Comparison of ENCODE assay signal across 1 cellular context in the genomic region with DNA sequence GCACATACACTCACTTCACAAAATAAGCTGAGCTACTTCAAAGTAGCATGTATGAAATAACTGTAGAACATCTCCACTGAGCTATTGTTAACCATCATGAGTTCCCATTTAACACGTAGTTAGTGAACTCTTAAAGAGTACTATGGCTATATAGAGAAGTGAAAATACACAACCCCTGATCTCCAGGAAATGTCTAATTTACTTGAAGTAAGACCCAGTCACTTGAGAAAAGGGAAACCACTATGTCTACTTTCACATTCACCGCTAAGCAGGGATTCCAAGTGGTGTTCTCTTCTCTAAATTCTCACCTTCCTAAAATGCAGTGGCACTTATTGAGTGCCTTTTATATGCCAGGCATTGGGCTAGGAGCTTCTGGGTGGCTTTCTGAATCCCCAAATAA.
TF ChIP-seq lines count a peak whose summit lies in the region.

No MANE protein-coding gene starts in this region.

TF ChIP-seq in GM23338, 12 proteins besides CTCF, POLR2A, EP300 and RAD21 (continued from another document):
- TF ChIP-seq, protein P1, sequence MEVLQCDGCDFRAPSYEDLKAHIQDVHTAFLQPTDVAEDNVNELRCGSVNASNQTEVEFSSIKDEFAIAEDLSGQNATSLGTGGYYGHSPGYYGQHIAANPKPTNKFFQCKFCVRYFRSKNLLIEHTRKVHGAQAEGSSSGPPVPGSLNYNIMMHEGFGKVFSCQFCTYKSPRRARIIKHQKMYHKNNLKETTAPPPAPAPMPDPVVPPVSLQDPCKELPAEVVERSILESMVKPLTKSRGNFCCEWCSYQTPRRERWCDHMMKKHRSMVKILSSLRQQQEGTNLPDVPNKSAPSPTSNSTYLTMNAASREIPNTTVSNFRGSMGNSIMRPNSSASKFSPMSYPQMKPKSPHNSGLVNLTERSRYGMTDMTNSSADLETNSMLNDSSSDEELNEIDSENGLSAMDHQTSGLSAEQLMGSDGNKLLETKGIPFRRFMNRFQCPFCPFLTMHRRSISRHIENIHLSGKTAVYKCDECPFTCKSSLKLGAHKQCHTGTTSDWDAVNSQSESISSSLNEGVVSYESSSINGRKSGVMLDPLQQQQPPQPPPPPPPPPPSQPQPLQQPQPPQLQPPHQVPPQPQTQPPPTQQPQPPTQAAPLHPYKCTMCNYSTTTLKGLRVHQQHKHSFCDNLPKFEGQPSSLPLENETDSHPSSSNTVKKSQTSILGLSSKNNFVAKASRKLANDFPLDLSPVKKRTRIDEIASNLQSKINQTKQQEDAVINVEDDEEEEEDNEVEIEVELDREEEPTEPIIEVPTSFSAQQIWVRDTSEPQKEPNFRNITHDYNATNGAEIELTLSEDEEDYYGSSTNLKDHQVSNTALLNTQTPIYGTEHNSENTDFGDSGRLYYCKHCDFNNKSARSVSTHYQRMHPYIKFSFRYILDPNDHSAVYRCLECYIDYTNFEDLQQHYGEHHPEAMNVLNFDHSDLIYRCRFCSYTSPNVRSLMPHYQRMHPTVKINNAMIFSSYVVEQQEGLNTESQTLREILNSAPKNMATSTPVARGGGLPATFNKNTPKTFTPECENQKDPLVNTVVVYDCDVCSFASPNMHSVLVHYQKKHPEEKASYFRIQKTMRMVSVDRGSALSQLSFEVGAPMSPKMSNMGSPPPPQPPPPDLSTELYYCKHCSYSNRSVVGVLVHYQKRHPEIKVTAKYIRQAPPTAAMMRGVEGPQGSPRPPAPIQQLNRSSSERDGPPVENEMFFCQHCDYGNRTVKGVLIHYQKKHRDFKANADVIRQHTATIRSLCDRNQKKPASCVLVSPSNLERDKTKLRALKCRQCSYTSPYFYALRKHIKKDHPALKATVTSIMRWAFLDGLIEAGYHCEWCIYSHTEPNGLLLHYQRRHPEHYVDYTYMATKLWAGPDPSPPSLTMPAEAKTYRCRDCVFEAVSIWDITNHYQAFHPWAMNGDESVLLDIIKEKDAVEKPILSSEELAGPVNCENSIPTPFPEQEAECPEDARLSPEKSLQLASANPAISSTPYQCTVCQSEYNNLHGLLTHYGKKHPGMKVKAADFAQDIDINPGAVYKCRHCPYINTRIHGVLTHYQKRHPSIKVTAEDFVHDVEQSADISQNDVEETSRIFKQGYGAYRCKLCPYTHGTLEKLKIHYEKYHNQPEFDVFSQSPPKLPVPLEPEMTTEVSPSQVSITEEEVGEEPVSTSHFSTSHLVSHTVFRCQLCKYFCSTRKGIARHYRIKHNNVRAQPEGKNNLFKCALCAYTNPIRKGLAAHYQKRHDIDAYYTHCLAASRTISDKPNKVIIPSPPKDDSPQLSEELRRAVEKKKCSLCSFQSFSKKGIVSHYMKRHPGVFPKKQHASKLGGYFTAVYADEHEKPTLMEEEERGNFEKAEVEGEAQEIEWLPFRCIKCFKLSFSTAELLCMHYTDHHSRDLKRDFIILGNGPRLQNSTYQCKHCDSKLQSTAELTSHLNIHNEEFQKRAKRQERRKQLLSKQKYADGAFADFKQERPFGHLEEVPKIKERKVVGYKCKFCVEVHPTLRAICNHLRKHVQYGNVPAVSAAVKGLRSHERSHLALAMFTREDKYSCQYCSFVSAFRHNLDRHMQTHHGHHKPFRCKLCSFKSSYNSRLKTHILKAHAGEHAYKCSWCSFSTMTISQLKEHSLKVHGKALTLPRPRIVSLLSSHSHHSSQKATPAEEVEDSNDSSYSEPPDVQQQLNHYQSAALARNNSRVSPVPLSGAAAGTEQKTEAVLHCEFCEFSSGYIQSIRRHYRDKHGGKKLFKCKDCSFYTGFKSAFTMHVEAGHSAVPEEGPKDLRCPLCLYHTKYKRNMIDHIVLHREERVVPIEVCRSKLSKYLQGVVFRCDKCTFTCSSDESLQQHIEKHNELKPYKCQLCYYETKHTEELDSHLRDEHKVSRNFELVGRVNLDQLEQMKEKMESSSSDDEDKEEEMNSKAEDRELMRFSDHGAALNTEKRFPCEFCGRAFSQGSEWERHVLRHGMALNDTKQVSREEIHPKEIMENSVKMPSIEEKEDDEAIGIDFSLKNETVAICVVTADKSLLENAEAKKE (CRISPR knock-in tag; IDR thresholded peaks at IDR 0.05) = no peak
- no peak for TF ChIP-seq NANOG (IDR thresholded peaks at IDR 0.05; ENCODE audit: borderline replicate concordance)
- TF ChIP-seq EZH2phosphoT487 (IDR thresholded peaks at IDR 0.05; ENCODE audit: unreplicated experiment) = no peak
- TF ChIP-seq EZH2 (IDR thresholded peaks at IDR 0.05; ENCODE audit: low read depth, unreplicated experiment) = no peak
- TF ChIP-seq JUNB (IDR thresholded peaks at IDR 0.05; ENCODE audit: unreplicated experiment) = no peak
- TF ChIP-seq ZNF331 (CRISPR knock-in tag; IDR thresholded peaks at IDR 0.05; ENCODE audit: low read depth) = no peak
- no peak for TF ChIP-seq CREB1 (CRISPR knock-in tag; IDR thresholded peaks at IDR 0.05; ENCODE audit: low read depth)
- no peak for TF ChIP-seq POLR2AphosphoS5 (IDR thresholded peaks at IDR 0.05; ENCODE audit: low read depth)
- TF ChIP-seq, protein P2, sequence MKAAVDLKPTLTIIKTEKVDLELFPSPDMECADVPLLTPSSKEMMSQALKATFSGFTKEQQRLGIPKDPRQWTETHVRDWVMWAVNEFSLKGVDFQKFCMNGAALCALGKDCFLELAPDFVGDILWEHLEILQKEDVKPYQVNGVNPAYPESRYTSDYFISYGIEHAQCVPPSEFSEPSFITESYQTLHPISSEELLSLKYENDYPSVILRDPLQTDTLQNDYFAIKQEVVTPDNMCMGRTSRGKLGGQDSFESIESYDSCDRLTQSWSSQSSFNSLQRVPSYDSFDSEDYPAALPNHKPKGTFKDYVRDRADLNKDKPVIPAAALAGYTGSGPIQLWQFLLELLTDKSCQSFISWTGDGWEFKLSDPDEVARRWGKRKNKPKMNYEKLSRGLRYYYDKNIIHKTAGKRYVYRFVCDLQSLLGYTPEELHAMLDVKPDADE (IDR thresholded peaks at IDR 0.05) = no peak
